Comparison of ENCODE assay signal across 19 cellular contexts in the genomic region with DNA sequence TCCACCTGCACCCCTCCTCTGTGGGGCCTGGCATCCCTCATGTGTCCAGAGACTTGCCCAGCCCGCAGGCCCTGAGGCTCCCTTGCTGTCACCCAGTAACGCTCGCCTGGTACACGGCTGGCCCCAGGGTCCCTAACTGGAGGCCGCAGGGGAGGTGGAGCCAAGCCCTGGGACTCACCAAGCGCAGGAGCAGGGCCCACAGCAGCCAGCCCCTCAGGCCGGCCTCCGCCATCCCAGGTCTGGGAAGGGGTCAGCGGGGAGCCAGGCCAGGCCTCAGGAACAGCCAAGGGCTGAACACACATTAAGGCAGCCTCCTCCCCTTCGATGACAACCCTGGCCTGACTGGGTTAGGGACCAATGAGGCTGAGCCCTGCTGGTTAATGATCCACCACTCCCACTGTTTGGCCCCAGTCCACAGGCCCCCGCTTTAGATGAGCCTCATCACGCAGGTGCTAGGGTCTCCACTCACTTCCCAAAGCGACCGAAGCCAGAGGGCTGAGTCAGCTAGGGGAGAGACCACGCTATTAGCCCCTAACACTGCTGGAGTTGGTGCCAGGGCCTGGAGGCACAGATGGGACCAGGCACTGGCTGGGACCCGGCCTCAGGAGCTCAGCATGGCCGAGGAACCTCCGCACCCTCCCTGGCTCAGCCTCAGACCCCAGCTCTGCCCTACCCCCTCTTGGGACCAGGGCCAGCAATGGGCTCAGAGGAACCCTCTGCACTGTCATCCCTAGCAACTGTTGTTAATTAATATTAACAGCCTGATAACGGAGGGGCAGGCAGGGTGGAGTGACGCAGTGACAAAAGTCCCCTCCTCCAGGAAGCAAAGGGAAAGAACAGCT. TPM values are rescaled to one million over a fixed set of nuclear protein-coding genes. Genes with fewer than 3 reads are reported as not detected.
DNase-seq lines count a peak whose midpoint lies in the region; ATAC-seq and TF ChIP-seq lines count a peak whose summit lies in the region.
"Had no signal": no experiment of that assay in that cellular context is flagged by ENCODE, and none has a peak within 500 bp of the region (broad histone marks: within the 10 kb centered on the region; RNA-seq: fewer than 3 reads in every experiment).

A gene with protein sequence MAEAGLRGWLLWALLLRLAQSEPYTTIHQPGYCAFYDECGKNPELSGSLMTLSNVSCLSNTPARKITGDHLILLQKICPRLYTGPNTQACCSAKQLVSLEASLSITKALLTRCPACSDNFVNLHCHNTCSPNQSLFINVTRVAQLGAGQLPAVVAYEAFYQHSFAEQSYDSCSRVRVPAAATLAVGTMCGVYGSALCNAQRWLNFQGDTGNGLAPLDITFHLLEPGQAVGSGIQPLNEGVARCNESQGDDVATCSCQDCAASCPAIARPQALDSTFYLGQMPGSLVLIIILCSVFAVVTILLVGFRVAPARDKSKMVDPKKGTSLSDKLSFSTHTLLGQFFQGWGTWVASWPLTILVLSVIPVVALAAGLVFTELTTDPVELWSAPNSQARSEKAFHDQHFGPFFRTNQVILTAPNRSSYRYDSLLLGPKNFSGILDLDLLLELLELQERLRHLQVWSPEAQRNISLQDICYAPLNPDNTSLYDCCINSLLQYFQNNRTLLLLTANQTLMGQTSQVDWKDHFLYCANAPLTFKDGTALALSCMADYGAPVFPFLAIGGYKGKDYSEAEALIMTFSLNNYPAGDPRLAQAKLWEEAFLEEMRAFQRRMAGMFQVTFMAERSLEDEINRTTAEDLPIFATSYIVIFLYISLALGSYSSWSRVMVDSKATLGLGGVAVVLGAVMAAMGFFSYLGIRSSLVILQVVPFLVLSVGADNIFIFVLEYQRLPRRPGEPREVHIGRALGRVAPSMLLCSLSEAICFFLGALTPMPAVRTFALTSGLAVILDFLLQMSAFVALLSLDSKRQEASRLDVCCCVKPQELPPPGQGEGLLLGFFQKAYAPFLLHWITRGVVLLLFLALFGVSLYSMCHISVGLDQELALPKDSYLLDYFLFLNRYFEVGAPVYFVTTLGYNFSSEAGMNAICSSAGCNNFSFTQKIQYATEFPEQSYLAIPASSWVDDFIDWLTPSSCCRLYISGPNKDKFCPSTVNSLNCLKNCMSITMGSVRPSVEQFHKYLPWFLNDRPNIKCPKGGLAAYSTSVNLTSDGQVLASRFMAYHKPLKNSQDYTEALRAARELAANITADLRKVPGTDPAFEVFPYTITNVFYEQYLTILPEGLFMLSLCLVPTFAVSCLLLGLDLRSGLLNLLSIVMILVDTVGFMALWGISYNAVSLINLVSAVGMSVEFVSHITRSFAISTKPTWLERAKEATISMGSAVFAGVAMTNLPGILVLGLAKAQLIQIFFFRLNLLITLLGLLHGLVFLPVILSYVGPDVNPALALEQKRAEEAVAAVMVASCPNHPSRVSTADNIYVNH (N-terminal part only) (minus strand): TSS at position 303 of the 842 bp plus-strand sequence. CDS start 71 bp downstream, at position 232.

- H3K4me3 ChIP-seq in hepatocyte: no peak within 1 kb of the TSS
- H3K4me3 ChIP-seq in osteoblast (ENCODE audit: insufficient read depth, low read length): no peak within 1 kb of the TSS
- no peak within 1 kb of the TSS for H3K4me3 ChIP-seq in lower lobe of right lung
- H3K4me3 ChIP-seq: ascending aorta, BLaER1, gastrocnemius medialis, thoracic aorta had no signal

- H2AFZ ChIP-seq in hepatocyte (no peak within 1 kb of the TSS), osteoblast (ENCODE audit: low read length) (no peak within 1 kb of the TSS)

- H3K9me2 ChIP-seq in hepatocyte (replicated peaks; ENCODE audit: insufficient read depth): no peaks in the 10 kb centered on the region

- H3K4me1 ChIP-seq in hepatocyte (ENCODE audit: insufficient read depth): peaks cover 39% of the 10 kb centered on the region
- peaks cover 3% of the 10 kb centered on the region for H3K4me1 ChIP-seq in osteoblast (ENCODE audit: insufficient read depth, low read length)
- no peaks in the 10 kb centered on the region for H3K4me1 ChIP-seq in lower lobe of right lung
- H3K4me1 ChIP-seq: ascending aorta, BLaER1, gastrocnemius medialis had no signal

- 63% methylated on average over 20 of the region's 20 CpGs for WGBS in hepatocyte (ENCODE audit: low lambda C conversion rate, missing lambda C conversion rate)

- H3K4me2 ChIP-seq in hepatocyte: peak within 1 kb of the TSS; percentile 71
- H3K4me2 ChIP-seq in osteoblast (ENCODE audit: insufficient read depth, low read length): no peak within 1 kb of the TSS
- H3K4me2 ChIP-seq: BLaER1 had no signal

- H3K9me3 ChIP-seq in hepatocyte (ENCODE audit: low read depth) (no peaks in the 10 kb centered on the region), osteoblast (ENCODE audit: low read depth, low read length) (no peaks in the 10 kb centered on the region), lower lobe of right lung (no peaks in the 10 kb centered on the region)
- H3K9me3 ChIP-seq: ascending aorta, BLaER1, gastrocnemius medialis, neutrophil, thoracic aorta had no signal

- H3K27me3 ChIP-seq in hepatocyte: no peaks in the 10 kb centered on the region
- no peaks in the 10 kb centered on the region for H3K27me3 ChIP-seq in osteoblast (ENCODE audit: insufficient read depth, low read length)
- H3K27me3 ChIP-seq in lower lobe of right lung (ENCODE audit: low read depth): no peaks in the 10 kb centered on the region
- H3K27me3 ChIP-seq: ascending aorta, BLaER1, gastrocnemius medialis, neutrophil had no signal

- intact Hi-C loops in lower lobe of right lung (cut with DNase I): no loop called here

- H4K20me1 ChIP-seq in hepatocyte (ENCODE audit: insufficient read depth, poor library complexity, severe bottlenecking): no peaks in the 10 kb centered on the region
- no peaks in the 10 kb centered on the region for H4K20me1 ChIP-seq in osteoblast (ENCODE audit: insufficient read depth, low read length)
- H4K20me1 ChIP-seq: BLaER1 had no signal

- H3K36me3 ChIP-seq in hepatocyte (replicated peaks; ENCODE audit: insufficient read depth, low read depth): no peaks in the 10 kb centered on the region
- H3K36me3 ChIP-seq in osteoblast (ENCODE audit: insufficient read depth, low read length): no peaks in the 10 kb centered on the region
- no peaks in the 10 kb centered on the region for H3K36me3 ChIP-seq in lower lobe of right lung
- H3K36me3 ChIP-seq: ascending aorta, BLaER1, gastrocnemius medialis, neutrophil, thoracic aorta had no signal

- DNase-seq in GM03348 (ENCODE audit: low spot score): peak; percentile 6
- peak; percentile 95 for DNase-seq in HuH-7.5 (ENCODE audit: low spot score)
- peak; percentile 82 for DNase-seq in hepatocyte (ENCODE audit: low spot score)
- DNase-seq in osteoblast (ENCODE audit: insufficient read length, low spot score, missing footprints): peak; percentile 45
- no peak for DNase-seq in lower lobe of right lung
- no peak for DNase-seq in effector CD8-positive, alpha-beta T cell (lab: John Stamatoyannopoulos, UW)
- DNase-seq: activated B cell treated with CpG ODN at 0.5 μM for 24 hours; activated gamma-delta T cell treated with Interleukin-2 at 50 U/mL for 16 hours; gastrocnemius medialis; NCI-H226; stimulated activated CD4-positive, alpha-beta T cell treated with anti-CD3 and anti-CD28 coated beads, Interleukin-4, amount 100 ng/mL, for 4 hours; T-helper 1 cell had no signal

- ATAC-seq in GM19452 (IDR thresholded peaks at IDR 0.05; ENCODE audit: unreplicated experiment): no peak
- no peak for ATAC-seq in lower lobe of right lung
- ATAC-seq: gastrocnemius medialis had no signal

- H3K79me2 ChIP-seq in hepatocyte: peaks cover 39% of the 10 kb centered on the region
- H3K79me2 ChIP-seq in osteoblast (ENCODE audit: insufficient read depth, low read length): no peaks in the 10 kb centered on the region

- H3K27ac ChIP-seq in hepatocyte: peak within 1 kb of the TSS; percentile 95
- no peak within 1 kb of the TSS for H3K27ac ChIP-seq in osteoblast (ENCODE audit: low read depth, low read length)
- H3K27ac ChIP-seq in lower lobe of right lung: no peak within 1 kb of the TSS
- H3K27ac ChIP-seq: ascending aorta, BLaER1, epithelial cell of prostate, gastrocnemius medialis, neutrophil, thoracic aorta had no signal

- TF ChIP-seq CTCF in hepatocyte (IDR thresholded peaks at IDR 0.05; ENCODE audit: poor library complexity): no peak
- TF ChIP-seq CTCF in osteoblast (IDR thresholded peaks at IDR 0.05; ENCODE audit: extremely low read depth, low read depth, low read length): no peak
- TF ChIP-seq CTCF in lower lobe of right lung (IDR thresholded peaks at IDR 0.05): no peak

RNA-seq across cellular contexts. Expression of the gene that starts here (rescaled TPM):
- total RNA-seq in hepatocyte: 14.8 and 20.6 TPM in 2 replicates
- polyA plus RNA-seq in hepatocyte: 25.3 and 25.8 TPM in 2 replicates
- total RNA-seq in osteoblast: not detected in 2 replicates
- total RNA-seq in lower lobe of right lung: 0.21 TPM
- total RNA-seq: activated B cell treated with CpG ODN at 0.5 μM for 24 hours; activated CD8-positive, alpha-beta memory T cell treated with anti-CD3 and anti-CD28 coated beads for 36 hours; ascending aorta had no signal

Comparison
In these comparisons a context has a peak if more than half of its experiments do, and no peak if none do; other contexts are left out.
1. RNA of the gene that starts here (total RNA-seq): 14.8 to 20.6 TPM in hepatocyte; 0.21 TPM in lower lobe of right lung (single experiment) and not detected in osteoblast; every median in the first group is over 10 times any median in the second.
2. Peak in DNase-seq in osteoblast; RNA of the gene not detected or under 1 TPM.
3. DNase-seq: peak in GM03348 (single experiment), HuH-7.5 (single experiment) and hepatocyte (single experiment); none in lower lobe of right lung (single experiment) and effector CD8-positive, alpha-beta T cell (single experiment).